Comparison of ENCODE assay signal across 8 cellular contexts in the genomic region with DNA sequence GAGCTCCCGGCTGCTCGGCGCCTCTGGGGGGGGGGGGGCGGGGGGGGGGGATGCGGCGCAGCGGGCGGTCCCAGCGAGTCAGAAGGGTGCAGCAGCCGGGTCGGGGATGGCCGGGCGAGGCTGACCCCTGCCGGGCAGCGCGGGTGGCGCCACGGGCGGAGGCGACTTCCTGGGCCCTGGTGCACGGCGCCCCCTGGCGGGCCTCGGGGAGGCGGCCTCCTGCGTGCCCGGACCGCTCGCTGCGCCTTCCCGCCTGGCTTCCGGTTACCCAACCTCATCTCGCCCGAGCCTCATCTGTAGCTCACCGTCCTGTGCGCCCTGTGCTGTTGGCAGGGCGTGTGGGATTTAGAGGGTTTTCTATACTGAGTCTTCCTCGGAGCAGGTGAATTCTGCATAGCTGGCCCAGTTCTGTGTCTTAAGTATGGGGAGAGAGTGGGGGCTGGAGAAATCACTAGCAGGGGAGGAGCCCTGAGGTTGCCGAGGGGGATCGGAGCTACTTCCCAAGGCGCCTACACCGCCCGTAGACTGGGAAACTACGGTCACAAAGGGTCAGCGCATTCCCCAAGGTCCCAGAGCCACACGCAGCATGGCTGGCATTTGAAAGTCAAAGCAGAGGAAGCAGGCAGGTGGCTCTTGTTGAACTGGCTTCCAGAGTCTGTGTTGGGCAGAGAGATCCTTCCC. TPM values are rescaled to one million over a fixed set of nuclear protein-coding genes. Genes with fewer than 3 reads are reported as not detected.
DNase-seq lines count a peak whose midpoint lies in the region; ATAC-seq and TF ChIP-seq lines count a peak whose summit lies in the region.

No MANE protein-coding gene starts in this region.

- in situ Hi-C loops in G401 (cut with HindIII; ENCODE audit: low sequenced_read_pairs): no loop called here

- H3K4me1 ChIP-seq in ovary (ENCODE audit: insufficient read depth) (no peaks in the 10 kb centered on the region), thymus (ENCODE audit: control insufficient read depth, insufficient read depth, low read length) (no peaks in the 10 kb centered on the region)

- H3K4me1 Mint-ChIP-seq in activated naive CD8-positive, alpha-beta T cell (ENCODE audit: low read depth): peaks cover 3% of the 10 kb centered on the region

- intact Hi-C loops in Right ventricle myocardium superior (cut with DNase I): loop anchor here (2.0 to 10.0 kb wide), 2 partner anchors 52 to 104 kb away; a partner anchor contains a TSS
- intact Hi-C loops in ovary (cut with DNase I): loop anchor here (1.0 to 10.0 kb wide), 6 partner anchors 102 to 294 kb away; no protein-coding TSS in a partner anchor

- peaks cover 3% of the 10 kb centered on the region for H3K27me3 Mint-ChIP-seq in activated naive CD8-positive, alpha-beta T cell

- H3K4me3 Mint-ChIP-seq in activated naive CD8-positive, alpha-beta T cell: peak overlapping the region; percentile 84

- H3K36me3 Mint-ChIP-seq in activated naive CD8-positive, alpha-beta T cell: no peaks in the 10 kb centered on the region

- peak overlapping the region; percentile 44 for H3K4me3 ChIP-seq in ovary
- peak overlapping the region; percentile 33 for H3K4me3 ChIP-seq in thymus (ENCODE audit: low read length)

- TF ChIP-seq EP300 in ovary (IDR thresholded peaks at IDR 0.05): no peak

- TF ChIP-seq POLR2A in ovary (IDR thresholded peaks at IDR 0.05): no peak

- no peaks in the 10 kb centered on the region for H3K9me3 ChIP-seq in ovary
- H3K9me3 ChIP-seq in thymus (ENCODE audit: control insufficient read depth): no peaks in the 10 kb centered on the region

- 1 to 2% (median 1%) methylated on average over 16 to 43 of the region's 46 CpGs for WGBS in ovary, 3 donors
- 1% methylated on average over 44 of the region's 46 CpGs for WGBS in thymus

- H3K27ac Mint-ChIP-seq in activated naive CD8-positive, alpha-beta T cell: no peak overlapping the region

- H3K9me3 Mint-ChIP-seq in activated naive CD8-positive, alpha-beta T cell (ENCODE audit: low read depth): no peaks in the 10 kb centered on the region

- H3K36me3 ChIP-seq in ovary (no peaks in the 10 kb centered on the region), thymus (ENCODE audit: control insufficient read depth, insufficient read depth) (no peaks in the 10 kb centered on the region)

- H3K27me3 ChIP-seq in ovary: no peaks in the 10 kb centered on the region
- H3K27me3 ChIP-seq in thymus (ENCODE audit: control insufficient read depth, insufficient read depth): no peaks in the 10 kb centered on the region

- DNase-seq in G401 (ENCODE audit: low spot score): peak; percentile 56
- DNase-seq in H4 (ENCODE audit: low spot score): peak; percentile 82
- DNase-seq in SKM-1 (lab: John Stamatoyannopoulos, UW; ENCODE audit: unreplicated experiment): peak; percentile 87
- DNase-seq in Right ventricle myocardium superior: peak; percentile 96
- peak; percentile 83 to 96 (median 92) for DNase-seq in ovary

- no peak overlapping the region for H3K27ac ChIP-seq in ovary
- no peak overlapping the region for H3K27ac ChIP-seq in thymus (ENCODE audit: low read depth)

- ATAC-seq in Right ventricle myocardium superior (ENCODE audit: poor library complexity): peak; percentile 95

- TF ChIP-seq CTCF in LNCAP (IDR thresholded peaks at IDR 0.05): peak; percentile 94
- peak; percentile 92 to 99 (median 96) for TF ChIP-seq CTCF in ovary (IDR thresholded peaks at IDR 0.05)

RNA-seq across cellular contexts. Expression of a gene that starts 28.3 kb away (rescaled TPM):
- total RNA-seq in G401 (2014; rRNA removed; shearing (Covaris generic)): not detected in 2 replicates
- not detected in 2 replicates for total RNA-seq in H4 (2014; rRNA removed; shearing (Covaris generic))
- total RNA-seq in Right ventricle myocardium superior (1.1 TPM), ovary (1 to 10 TPM in 6 of 7 donors, under 1 TPM in 1; 0.72 to 4.2 (median 1.7) TPM)
- polyA plus RNA-seq in ovary (1 to 10 TPM in 1 of 2 donors, under 1 TPM in 1; 0.54 to 1.8 TPM), thymus (13.0 TPM)

RNA-seq across cellular contexts. Expression of a gene that starts 51.5 kb away (rescaled TPM):
- 1.2 and 4.0 TPM in 2 replicates for total RNA-seq in G401 (2014; rRNA removed; shearing (Covaris generic))
- 2.1 and 6.3 TPM in 2 replicates for total RNA-seq in H4 (2014; rRNA removed; shearing (Covaris generic))
- total RNA-seq in Right ventricle myocardium superior (5.2 TPM), ovary (10 to 100 TPM in 2 of 7 donors, 1 to 10 TPM in 5; 3.9 to 14.3 (median 5.7) TPM)
- polyA plus RNA-seq in ovary (1 to 10 TPM; 4.2 to 9.6 TPM), thymus (5.5 TPM)
